ENCODE assay signal across 9 cellular contexts in the genomic region with DNA sequence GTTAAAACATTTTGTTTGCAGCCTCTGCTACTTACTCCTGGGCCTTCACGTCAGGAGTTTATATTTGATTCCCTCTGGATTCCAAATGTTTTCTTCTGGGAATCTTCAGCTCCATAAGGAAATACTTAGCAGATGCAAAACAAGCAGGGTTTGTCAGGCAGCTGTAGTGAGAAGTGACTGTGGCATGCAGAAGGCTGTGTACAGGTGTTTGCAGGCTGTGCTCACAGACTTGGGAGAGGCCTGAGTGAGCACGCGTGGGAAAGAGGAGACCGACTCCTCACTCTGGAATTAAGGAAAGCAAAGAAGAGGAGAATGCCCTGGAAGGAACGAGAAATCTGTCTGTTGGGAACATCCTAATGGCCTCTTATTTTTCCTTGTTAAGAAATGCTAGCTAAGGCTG.
DNase-seq lines count a peak whose midpoint lies in the region; ATAC-seq, FAIRE-seq and TF ChIP-seq lines count a peak whose summit lies in the region.
"Had no signal": no experiment of that assay in that cellular context is flagged by ENCODE, and none has a peak within 500 bp of the region (broad histone marks: within the 10 kb centered on the region; RNA-seq: fewer than 3 reads in every experiment).

No MANE protein-coding gene starts in this region.

- H3K27me3 Mint-ChIP-seq in CD8-positive, alpha-beta memory T cell = no peaks in the 10 kb centered on the region
- H3K27me3 Mint-ChIP-seq in WTC11 (ENCODE audit: low read depth) = no peaks in the 10 kb centered on the region

- TF ChIP-seq POLR2A in gastroesophageal sphincter (IDR thresholded peaks at IDR 0.05) (no peak), GM12892 (IDR thresholded peaks at IDR 0.05; ENCODE audit: low read depth, low read length) (no peak)

- peaks cover 83% of the 10 kb centered on the region for H3K4me1 ChIP-seq in CD8-positive, alpha-beta memory T cell (ENCODE audit: insufficient read depth, low read length)
- peaks cover 49 to 100% (median 62%) of the 10 kb centered on the region in 3 donors for H3K4me1 ChIP-seq in gastroesophageal sphincter
- H3K4me1 ChIP-seq in psoas muscle = peaks cover 45% of the 10 kb centered on the region

- peaks cover 4 to 98% (median 31%) of the 10 kb centered on the region in 3 donors for H3K36me3 Mint-ChIP-seq in CD8-positive, alpha-beta memory T cell
- peaks cover 50% of the 10 kb centered on the region for H3K36me3 Mint-ChIP-seq in WTC11

- no peak for FAIRE-seq in GM12892 (lab: Jason Lieb, UNC)

- TF ChIP-seq CTCF in WTC11 (IDR thresholded peaks at IDR 0.05) (no peak), gastroesophageal sphincter (IDR thresholded peaks at IDR 0.05) (no peak), psoas muscle (IDR thresholded peaks at IDR 0.05) (no peak)

- 18 to 28% methylated on average over 4 to 5 of the region's 5 CpGs for WGBS in gastroesophageal sphincter (ENCODE audit: low coverage in 1 of 2), 2 donors
- 65 to 74% (median 69%) methylated on average over 5 of the region's 5 CpGs for WGBS in psoas muscle, 3 donors

- POLR2A ChIA-PET in CD8-positive, alpha-beta memory T cell (lab: Charles Lee) = interaction anchor here (0.6 to 1.0 kb wide), 4 partner anchors 30 to 365 kb away, joined by 3 to 5 read pairs (median 3); no protein-coding TSS in a partner anchor
- POLR2A ChIA-PET in WTC11 (lab: Charles Lee) = no interaction called here

- peak overlapping the region; percentile 27 to 91 (median 84) for H3K27ac Mint-ChIP-seq in CD8-positive, alpha-beta memory T cell
- H3K27ac Mint-ChIP-seq in WTC11 = peak overlapping the region; percentile 68; the same call in 1 of the 2 replicates

- no peaks in the 10 kb centered on the region for H3K9me3 Mint-ChIP-seq in CD8-positive, alpha-beta memory T cell
- no peaks in the 10 kb centered on the region for H3K9me3 Mint-ChIP-seq in WTC11

- no peaks in the 10 kb centered on the region for H3K27me3 ChIP-seq in CD8-positive, alpha-beta memory T cell (ENCODE audit: insufficient read depth, low read length, poor library complexity, severe bottlenecking)
- H3K27me3 ChIP-seq in gastroesophageal sphincter = no peaks in the 10 kb centered on the region
- H3K27me3 ChIP-seq in psoas muscle (ENCODE audit: insufficient read depth in 3 of 3, low read length in 2 of 3) = no peaks in the 10 kb centered on the region
- H3K27me3 ChIP-seq: ovary had no signal

- peaks cover 48% of the 10 kb centered on the region for H3K36me3 ChIP-seq in CD8-positive, alpha-beta memory T cell (ENCODE audit: insufficient read depth, low read length)
- H3K36me3 ChIP-seq in gastroesophageal sphincter (peaks cover 12 to 60% of the 10 kb centered on the region in 2 donors), psoas muscle (ENCODE audit: insufficient read depth in 1 of 2, low read depth in 1 of 2) (peaks cover 4 to 53% of the 10 kb centered on the region in 2 donors)
- H3K36me3 ChIP-seq: ovary had no signal

- peaks cover 71 to 100% (median 99%) of the 10 kb centered on the region in 3 donors for H3K4me1 Mint-ChIP-seq in CD8-positive, alpha-beta memory T cell
- peaks cover 40% of the 10 kb centered on the region for H3K4me1 Mint-ChIP-seq in WTC11

- H3K27ac ChIP-seq in CD8-positive, alpha-beta memory T cell (ENCODE audit: low read depth, low read length) = no peak overlapping the region
- H3K27ac ChIP-seq in gastroesophageal sphincter (peak overlapping the region; percentile 73 to 83 (median 78)), psoas muscle (peak overlapping the region; percentile 61)
- H3K27ac ChIP-seq: ovary had no signal

- CTCF ChIA-PET in CD8-positive, alpha-beta memory T cell (lab: Charles Lee) = interaction anchor here (1.2 kb wide), 1 partner anchor 15 kb away, joined by 3 read pairs; no protein-coding TSS in a partner anchor
- CTCF ChIA-PET in WTC11 (lab: Charles Lee) = no interaction called here

- intact Hi-C loops in psoas muscle (cut with DNase I) = loop anchor here in 1 of 2 donors (10.0 kb wide), 1 partner anchor 244 kb away; no protein-coding TSS in a partner anchor

- H3K9me3 ChIP-seq in CD8-positive, alpha-beta memory T cell (ENCODE audit: low read length) = no peaks in the 10 kb centered on the region
- H3K9me3 ChIP-seq in gastroesophageal sphincter (no peaks in the 10 kb centered on the region), psoas muscle (no peaks in the 10 kb centered on the region)
- H3K9me3 ChIP-seq: ovary had no signal

- ATAC-seq in WTC11 (no peak), gastroesophageal sphincter (no peak), psoas muscle (no peak), GM21515 (IDR thresholded peaks at IDR 0.05; ENCODE audit: unreplicated experiment) (no peak), HG03342 (IDR thresholded peaks at IDR 0.05; ENCODE audit: unreplicated experiment) (no peak)

- DNase-seq in CD8-positive, alpha-beta memory T cell = no peak
- no peak for DNase-seq in WTC11 (ENCODE audit: low spot score)
- no peak for DNase-seq in psoas muscle
- no peak for DNase-seq in GM12892 (ENCODE audit: insufficient read length)
- DNase-seq in HUDEP-2 (lab: John Stamatoyannopoulos, UW; ENCODE audit: unreplicated experiment in 76 of 76) = no peak

- no peak overlapping the region for H3K4me3 ChIP-seq in CD8-positive, alpha-beta memory T cell (ENCODE audit: low read length)
- H3K4me3 ChIP-seq in gastroesophageal sphincter (no peak overlapping the region), psoas muscle (peak overlapping the region; percentile 16)
- H3K4me3 ChIP-seq: ovary had no signal

- TF ChIP-seq EP300 in gastroesophageal sphincter (IDR thresholded peaks at IDR 0.05) = no peak

- peak overlapping the region in 2 of 7 donors; percentile 27 to 60 for H3K4me3 Mint-ChIP-seq in CD8-positive, alpha-beta memory T cell
- no peak overlapping the region for H3K4me3 Mint-ChIP-seq in WTC11

TF ChIP-seq in WTC11, 78 proteins besides CTCF, POLR2A, EP300 and RAD21 (continues in another document):
- TF ChIP-seq ZNF423 (CRISPR knock-in tag; IDR thresholded peaks at IDR 0.05) (no peak), NR3C1 (CRISPR knock-in tag; conservative IDR thresholded peaks at IDR 0.05; ENCODE audit: low read depth) (no peak), PRRX2 (CRISPR knock-in tag; IDR thresholded peaks at IDR 0.05) (no peak), ZNF219 (CRISPR knock-in tag; IDR thresholded peaks at IDR 0.05; ENCODE audit: borderline replicate concordance) (no peak), ZNF317 (CRISPR knock-in tag; IDR thresholded peaks at IDR 0.05; ENCODE audit: borderline replicate concordance, low read depth) (no peak), GRHL2 (CRISPR knock-in tag; IDR thresholded peaks at IDR 0.05; ENCODE audit: insufficient replicate concordance, severe bottlenecking) (no peak), ZNF263 (CRISPR knock-in tag; IDR thresholded peaks at IDR 0.05; ENCODE audit: low read depth) (no peak), FOXP1 (CRISPR knock-in tag; IDR thresholded peaks at IDR 0.05; ENCODE audit: borderline replicate concordance) (no peak), HMGA2 (CRISPR knock-in tag; IDR thresholded peaks at IDR 0.05) (no peak), RORB (CRISPR knock-in tag; IDR thresholded peaks at IDR 0.05) (no peak)
- TF ChIP-seq, protein P1, sequence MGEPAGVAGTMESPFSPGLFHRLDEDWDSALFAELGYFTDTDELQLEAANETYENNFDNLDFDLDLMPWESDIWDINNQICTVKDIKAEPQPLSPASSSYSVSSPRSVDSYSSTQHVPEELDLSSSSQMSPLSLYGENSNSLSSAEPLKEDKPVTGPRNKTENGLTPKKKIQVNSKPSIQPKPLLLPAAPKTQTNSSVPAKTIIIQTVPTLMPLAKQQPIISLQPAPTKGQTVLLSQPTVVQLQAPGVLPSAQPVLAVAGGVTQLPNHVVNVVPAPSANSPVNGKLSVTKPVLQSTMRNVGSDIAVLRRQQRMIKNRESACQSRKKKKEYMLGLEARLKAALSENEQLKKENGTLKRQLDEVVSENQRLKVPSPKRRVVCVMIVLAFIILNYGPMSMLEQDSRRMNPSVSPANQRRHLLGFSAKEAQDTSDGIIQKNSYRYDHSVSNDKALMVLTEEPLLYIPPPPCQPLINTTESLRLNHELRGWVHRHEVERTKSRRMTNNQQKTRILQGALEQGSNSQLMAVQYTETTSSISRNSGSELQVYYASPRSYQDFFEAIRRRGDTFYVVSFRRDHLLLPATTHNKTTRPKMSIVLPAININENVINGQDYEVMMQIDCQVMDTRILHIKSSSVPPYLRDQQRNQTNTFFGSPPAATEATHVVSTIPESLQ (CRISPR knock-in tag; IDR thresholded peaks at IDR 0.05) = no peak
- TF ChIP-seq, protein P2, sequence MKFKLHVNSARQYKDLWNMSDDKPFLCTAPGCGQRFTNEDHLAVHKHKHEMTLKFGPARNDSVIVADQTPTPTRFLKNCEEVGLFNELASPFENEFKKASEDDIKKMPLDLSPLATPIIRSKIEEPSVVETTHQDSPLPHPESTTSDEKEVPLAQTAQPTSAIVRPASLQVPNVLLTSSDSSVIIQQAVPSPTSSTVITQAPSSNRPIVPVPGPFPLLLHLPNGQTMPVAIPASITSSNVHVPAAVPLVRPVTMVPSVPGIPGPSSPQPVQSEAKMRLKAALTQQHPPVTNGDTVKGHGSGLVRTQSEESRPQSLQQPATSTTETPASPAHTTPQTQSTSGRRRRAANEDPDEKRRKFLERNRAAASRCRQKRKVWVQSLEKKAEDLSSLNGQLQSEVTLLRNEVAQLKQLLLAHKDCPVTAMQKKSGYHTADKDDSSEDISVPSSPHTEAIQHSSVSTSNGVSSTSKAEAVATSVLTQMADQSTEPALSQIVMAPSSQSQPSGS (CRISPR knock-in tag; IDR thresholded peaks at IDR 0.05; ENCODE audit: borderline replicate concordance, low read depth) = no peak
